ENCODE assay signal across 1 cellular context in genomic region chr11:13939952-13940610, GRCh38.
TF ChIP-seq lines count a peak whose summit lies in the region.

No MANE protein-coding gene starts in this region.

TF ChIP-seq in H1, 55 proteins besides CTCF, POLR2A, EP300 and RAD21:
- TF ChIP-seq BACH1 (IDR thresholded peaks at IDR 0.05; ENCODE audit: low read length) = no peak
